Comparison of ENCODE assay signal across 8 cellular contexts in the genomic region with DNA sequence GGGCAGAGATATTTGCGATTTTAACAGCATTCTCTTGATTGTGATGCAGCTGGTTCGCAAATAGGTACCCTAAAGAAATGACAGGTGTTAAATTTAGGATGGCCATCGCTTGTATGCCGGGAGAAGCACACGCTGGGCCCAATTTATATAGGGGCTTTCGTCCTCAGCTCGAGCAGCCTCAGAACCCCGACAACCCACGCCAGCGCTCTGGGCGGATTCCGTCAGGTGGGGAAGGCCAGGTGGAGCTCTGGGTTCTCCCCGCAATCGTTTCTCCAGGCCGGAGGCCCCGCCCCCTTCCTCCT. TPM values are rescaled to one million over a fixed set of nuclear protein-coding genes. Genes with fewer than 3 reads are reported as not detected.
A peak's percentile ranks its signal among the peaks of the same experiment; 100 is the strongest.
DNase-seq lines count a peak whose midpoint lies in the region; ATAC-seq and TF ChIP-seq lines count a peak whose summit lies in the region.

No MANE protein-coding gene starts in this region.

- peak overlapping the region; percentile 73 for H3K27ac ChIP-seq in 22Rv1
- H3K27ac ChIP-seq in HUES64 (ENCODE audit: low read depth, low read length), result no peak overlapping the region; the same call in 1 of the 2 replicates

- peaks cover 4% of the 10 kb centered on the region; the same call in 1 of the 2 replicates for H3K9me3 ChIP-seq in HUES64 (ENCODE audit: insufficient read depth, low read depth, low read length)
- H3K9me3 ChIP-seq in mucosa of stomach (ENCODE audit: control insufficient read depth, low read length), result no peaks in the 10 kb centered on the region

- DNase-seq in cardiac fibroblast (ENCODE audit: low read depth in 2 of 2) (no peak), MV-4-11 (lab: John Stamatoyannopoulos, UW) (no peak), left colon (no peak), HT-29 (ENCODE audit: low spot score) (no peak)

- H3K27me3 ChIP-seq in HUES64 (ENCODE audit: insufficient read depth, low read length) (no peaks in the 10 kb centered on the region), mucosa of stomach (ENCODE audit: control insufficient read depth, insufficient read depth, low read length) (no peaks in the 10 kb centered on the region)

- ATAC-seq in HG02884 (IDR thresholded peaks at IDR 0.05; ENCODE audit: unreplicated experiment) (no peak), left colon (no peak)

- H3K36me3 ChIP-seq in HUES64 (ENCODE audit: insufficient read depth, low read length), result no peaks in the 10 kb centered on the region
- H3K36me3 ChIP-seq in mucosa of stomach (ENCODE audit: control insufficient read depth, insufficient read depth, low read length), result no peaks in the 10 kb centered on the region

- no peaks in the 10 kb centered on the region for H3K4me1 ChIP-seq in HUES64 (ENCODE audit: insufficient read depth, low read length)
- peaks cover 8% of the 10 kb centered on the region for H3K4me1 ChIP-seq in mucosa of stomach (ENCODE audit: control insufficient read depth, insufficient read depth, low read length)

- intact Hi-C loops in left colon (cut with DNase I, micrococcal nuclease), result no loop called here

- peak overlapping the region; percentile 84 for H3K4me3 ChIP-seq in HUES64 (ENCODE audit: low read length)
- H3K4me3 ChIP-seq in cardiac fibroblast (replicated peaks in 1 of 2; ENCODE audit: low read depth in 2 of 2, low read length in 2 of 2), result peak overlapping the region; percentile 80 to 81
- H3K4me3 ChIP-seq in mucosa of stomach (ENCODE audit: low read length), result peak overlapping the region; percentile 21

- H3K9ac ChIP-seq in HUES64 (ENCODE audit: low read depth, low read length), result no peak overlapping the region
- H3K9ac ChIP-seq in mucosa of stomach (ENCODE audit: low read length), result peak overlapping the region; percentile 90

- 9% methylated on average over 16 of the region's 16 CpGs for WGBS in HUES64

- no peak for TF ChIP-seq CTCF in 22Rv1 (IDR thresholded peaks at IDR 0.05)
- no peak for TF ChIP-seq CTCF in cardiac fibroblast (IDR thresholded peaks at IDR 0.05; ENCODE audit: low read depth, low read length)

RNA-seq across cellular contexts. Expression of a gene that starts 0.3 kb away (rescaled TPM):
- 30.2 TPM for polyA plus RNA-seq in HUES64 (2013, experiment 1 of 2)
- 32.3 TPM for polyA plus RNA-seq in HUES64 (2013, experiment 2 of 2)
- total RNA-seq in left colon, result 100 to 1,000 TPM; 100 to 132 TPM
- 16.4 and 23.2 TPM in 2 replicates for total RNA-seq in HT-29 (2014; rRNA removed; shearing (Covaris generic))

Comparison
In these comparisons a context has a peak if more than half of its experiments do, and no peak if none do; other contexts are left out.
1. H3K4me3 ChIP-seq: peak in every context shown above with its lines; median percentile 84 in HUES64; 80 in cardiac fibroblast; 21 in mucosa of stomach.